ENCODE assay signal across 14 cellular contexts in the genomic region with DNA sequence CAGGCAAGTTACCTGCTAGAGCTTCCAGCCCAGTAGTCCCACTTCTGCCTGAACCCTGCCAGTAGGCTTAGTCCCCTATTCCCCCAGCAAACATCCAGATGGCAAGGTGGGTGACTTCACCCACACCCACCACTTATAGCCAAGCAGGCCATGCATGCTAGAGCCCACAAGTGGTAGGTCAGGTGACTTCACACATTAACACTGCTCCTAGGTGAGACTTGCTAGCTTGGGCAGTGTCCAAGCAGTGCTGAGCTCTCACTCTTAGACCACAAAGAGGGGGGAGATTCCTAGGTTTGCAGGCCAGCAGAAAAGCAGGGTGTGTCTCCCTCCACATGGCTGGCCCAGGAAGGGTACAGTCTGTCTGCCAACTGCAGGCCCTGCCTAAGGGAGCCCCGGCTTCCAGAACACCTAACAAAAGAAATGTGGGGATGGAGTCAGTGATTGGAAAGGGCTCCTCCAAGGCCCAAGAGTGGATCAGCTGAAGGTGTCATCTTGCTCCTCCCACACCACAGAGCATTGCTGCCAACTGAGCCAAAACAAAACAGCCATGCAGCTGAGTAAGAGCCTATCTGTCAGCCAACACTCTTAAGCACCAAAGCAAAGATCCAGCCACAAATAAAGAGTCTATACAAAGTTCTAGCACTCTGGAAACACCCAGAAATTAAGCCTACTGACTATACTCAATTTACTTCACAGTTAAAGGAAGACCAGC.
"Had no signal": no experiment of that assay in that cellular context is flagged by ENCODE, and none has a peak within 500 bp of the region (broad histone marks: within the 10 kb centered on the region; RNA-seq: fewer than 3 reads in every experiment).

No MANE protein-coding gene starts in this region.

- H3K4me3 ChIP-seq: ascending aorta, dorsolateral prefrontal cortex, hepatocyte, skin epidermis, suprapubic skin had no signal

- DNase-seq: activated CD4-positive, alpha-beta T cell treated with anti-CD3 and anti-CD28 coated beads, Interleukin-2, amount 10 ng/mL, durations not matched to agents 7 days and 5 days; activated naive CD8-positive, alpha-beta T cell treated with anti-CD3 and anti-CD28 coated beads, Interleukin-2, amount 10 ng/mL, durations not matched to agents 7 days and 5 days; dorsolateral prefrontal cortex; endodermal cell; nucleus accumbens; stimulated activated CD4-positive, alpha-beta T cell treated with anti-CD3 and anti-CD28 coated beads, Interleukin-4, amount 100 ng/mL, for 24 hours had no signal

- H3K4me1 Mint-ChIP-seq: activated CD4-positive, alpha-beta T cell treated with anti-CD3 and anti-CD28 coated beads, Interleukin-2, amount 10 ng/mL, durations not matched to agents 7 days and 5 days; activated naive CD8-positive, alpha-beta T cell treated with anti-CD3 and anti-CD28 coated beads, Interleukin-2, amount 10 ng/mL, durations not matched to agents 7 days and 5 days; nephron had no signal

- H3K79me2 ChIP-seq: hepatocyte had no signal

- H3K36me3 Mint-ChIP-seq: activated naive CD8-positive, alpha-beta T cell treated with anti-CD3 and anti-CD28 coated beads, Interleukin-2, amount 10 ng/mL, durations not matched to agents 7 days and 5 days had no signal

- H3K27me3 ChIP-seq: ascending aorta, dorsolateral prefrontal cortex, hepatocyte, suprapubic skin had no signal

- H3K4me3 Mint-ChIP-seq: activated CD4-positive, alpha-beta T cell treated with anti-CD3 and anti-CD28 coated beads, Interleukin-2, amount 10 ng/mL, durations not matched to agents 7 days and 5 days; activated naive CD8-positive, alpha-beta T cell treated with anti-CD3 and anti-CD28 coated beads, Interleukin-2, amount 10 ng/mL, durations not matched to agents 7 days and 5 days; activated T-helper 1 cell treated with anti-CD3 and anti-CD28 coated beads, Interleukin-12 subunit alpha, Interleukin-12 subunit beta, Interleukin-2, Interleukin-4 antibody, amounts not matched to agents 30 ng/mL and 10 ng/mL and 1 ng/mL, durations not matched to agents 14 hours and 24 hours and 36 hours; endodermal cell; nephron; stimulated activated naive CD8-positive, alpha-beta T cell treated with anti-CD3 and anti-CD28 coated beads, Interleukin-15, Interleukin-2, amounts not matched to agents 100 ng/mL and 50 ng/mL, for 24 hours; T-helper 2 cell treated with Interferon-gamma antibody and Interleukin-4, amounts not matched to agents 5 μg/mL and 100 μg/mL, for 36 hours had no signal

- H3K27ac Mint-ChIP-seq: activated CD4-positive, alpha-beta T cell treated with anti-CD3 and anti-CD28 coated beads, Interleukin-2, amount 10 ng/mL, durations not matched to agents 7 days and 5 days; activated naive CD8-positive, alpha-beta T cell treated with anti-CD3 and anti-CD28 coated beads, Interleukin-2, amount 10 ng/mL, durations not matched to agents 7 days and 5 days; activated T-helper 1 cell treated with anti-CD3 and anti-CD28 coated beads, Interleukin-12 subunit alpha, Interleukin-12 subunit beta, Interleukin-2, Interleukin-4 antibody, amounts not matched to agents 30 ng/mL and 10 ng/mL and 1 ng/mL, durations not matched to agents 14 hours and 24 hours and 36 hours; endodermal cell; nephron; stimulated activated naive CD8-positive, alpha-beta T cell treated with anti-CD3 and anti-CD28 coated beads, Interleukin-15, Interleukin-2, amounts not matched to agents 100 ng/mL and 50 ng/mL, for 24 hours; T-helper 2 cell treated with Interferon-gamma antibody and Interleukin-4, amounts not matched to agents 5 μg/mL and 100 μg/mL, for 36 hours had no signal

- H3K4me1 ChIP-seq: ascending aorta, suprapubic skin had no signal

- H3K4me2 ChIP-seq: hepatocyte had no signal

- H3K36me3 ChIP-seq: ascending aorta, suprapubic skin had no signal

- H3K27me3 Mint-ChIP-seq: stimulated activated naive CD8-positive, alpha-beta T cell treated with anti-CD3 and anti-CD28 coated beads, Interleukin-15, Interleukin-2, amounts not matched to agents 100 ng/mL and 50 ng/mL, for 24 hours had no signal

- H2AFZ ChIP-seq: hepatocyte had no signal

- H3K27ac ChIP-seq: ascending aorta, dorsolateral prefrontal cortex, hepatocyte, skin epidermis, suprapubic skin had no signal

- H3K9me3 ChIP-seq: suprapubic skin had no signal
